In the genomic region with DNA sequence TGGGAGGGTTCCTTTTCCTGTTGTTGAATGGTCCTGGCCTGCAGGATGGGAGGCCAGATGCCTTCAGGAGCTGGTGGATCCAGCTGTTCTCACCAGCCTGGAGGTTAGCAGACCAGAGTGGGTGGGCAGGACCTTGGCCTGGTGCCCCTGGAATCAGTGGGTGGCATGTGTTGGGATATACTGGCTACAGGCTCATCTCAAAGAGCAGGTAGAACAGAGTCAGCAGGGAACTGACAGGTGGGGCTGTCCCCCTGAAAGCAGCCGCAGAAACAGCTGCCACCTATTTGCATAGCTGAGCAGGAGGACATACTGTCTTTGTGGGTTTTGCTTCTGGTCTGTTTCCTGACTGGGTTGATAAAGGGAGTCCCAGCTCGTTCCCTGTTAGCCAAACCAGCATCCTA, we compare ENCODE assay signal across 8 cellular contexts.
DNase-seq lines count a peak whose midpoint lies in the region; ATAC-seq and TF ChIP-seq lines count a peak whose summit lies in the region.

No MANE protein-coding gene starts in this region.

- no peak for TF ChIP-seq POLR2A in GM18505 (IDR thresholded peaks at IDR 0.05; ENCODE audit: borderline replicate concordance, extremely low read depth, insufficient read depth, insufficient read length)
- no peak for TF ChIP-seq POLR2A in ovary (IDR thresholded peaks at IDR 0.05)

- H3K4me2 ChIP-seq in PC-9: no peak overlapping the region

- H3K4me3 ChIP-seq in ovary: no peak overlapping the region
- H3K4me3 ChIP-seq in PC-9: no peak overlapping the region

- no peaks in the 10 kb centered on the region for H3K36me3 ChIP-seq in ovary
- no peaks in the 10 kb centered on the region for H3K36me3 ChIP-seq in PC-9 (ENCODE audit: low read depth)

- peak overlapping the region; percentile 51 for H3K27ac Mint-ChIP-seq in central memory CD8-positive, alpha-beta T cell (ENCODE audit: low read depth)

- POLR2A ChIA-PET in PC-9 (lab: Charles Lee; ENCODE audit: unreplicated experiment): no interaction called here

- H2AFZ ChIP-seq in PC-9: no peak overlapping the region

- CTCF ChIA-PET in PC-9 (lab: Charles Lee): interaction anchor here (0.6 kb wide), 1 partner anchor 213 kb away, joined by 6 read pairs; no protein-coding TSS in a partner anchor

- TF ChIP-seq CTCF in ovary (IDR thresholded peaks at IDR 0.05) (no peak), PC-9 (conservative IDR thresholded peaks at IDR 0.05) (no peak)

- H3K36me3 Mint-ChIP-seq in central memory CD8-positive, alpha-beta T cell (ENCODE audit: insufficient read depth): peaks cover 13% of the 10 kb centered on the region

- no peak overlapping the region for H3K27ac ChIP-seq in ovary
- no peak overlapping the region for H3K27ac ChIP-seq in PC-9

- ATAC-seq in GM18505 (IDR thresholded peaks at IDR 0.05; ENCODE audit: unreplicated experiment) (peak; percentile 72), GM21423 (IDR thresholded peaks at IDR 0.05; ENCODE audit: unreplicated experiment) (peak; percentile 81), HG03469 (IDR thresholded peaks at IDR 0.05; ENCODE audit: unreplicated experiment) (peak; percentile 65), left cardiac atrium (no peak)
- peak; percentile 60 for ATAC-seq in central memory CD8-positive, alpha-beta T cell (replicated peaks; ENCODE audit: extremely low read depth, poor library complexity, severe bottlenecking)

- no peaks in the 10 kb centered on the region for H3K79me2 ChIP-seq in PC-9 (ENCODE audit: low read depth)

- no peaks in the 10 kb centered on the region for H3K9me3 ChIP-seq in ovary
- no peaks in the 10 kb centered on the region for H3K9me3 ChIP-seq in PC-9 (ENCODE audit: insufficient read depth, low read depth)

- 0 out of 2 replicates have a peak, but pooled peaks cover 3% of the 10 kb centered on the region for H3F3A ChIP-seq in PC-9 (ENCODE audit: insufficient read depth, low read depth)

- no peak for TF ChIP-seq EP300 in ovary (IDR thresholded peaks at IDR 0.05)

- no peaks in the 10 kb centered on the region for H4K20me1 ChIP-seq in PC-9 (ENCODE audit: insufficient read depth)

- no TSS peak for BruUV-seq in PC-9 (replicated peaks; lab: Mats Ljungman, UMichigan)

- H3K4me3 Mint-ChIP-seq in central memory CD8-positive, alpha-beta T cell: no peak overlapping the region

- H3K9me2 ChIP-seq in PC-9 (ENCODE audit: insufficient read depth): no peaks in the 10 kb centered on the region

- H3K9me3 Mint-ChIP-seq in central memory CD8-positive, alpha-beta T cell: no peaks in the 10 kb centered on the region

- peaks cover 5% of the 10 kb centered on the region for H3K4me1 Mint-ChIP-seq in central memory CD8-positive, alpha-beta T cell

- H3K27me3 Mint-ChIP-seq in central memory CD8-positive, alpha-beta T cell: no peaks in the 10 kb centered on the region

- H3K4me1 ChIP-seq in ovary (ENCODE audit: insufficient read depth): peaks cover 9% of the 10 kb centered on the region
- H3K4me1 ChIP-seq in PC-9 (replicated peaks; ENCODE audit: insufficient read depth): no peaks in the 10 kb centered on the region

- no peak for DNase-seq in central memory CD8-positive, alpha-beta T cell (ENCODE audit: low spot score in 2 of 2)
- no peak for DNase-seq in ovary
- no peak for DNase-seq in left cardiac atrium
- DNase-seq in PC-9: no peak
- DNase-seq in dedifferentiated amniotic fluid mesenchymal stem cell (ENCODE audit: extremely low spot score): no peak

- WGBS in ovary, 3 donors: 53 to 89% (median 65%) methylated on average over 2 of the region's 2 CpGs

- intact Hi-C loops in ovary (cut with DNase I): no loop called here
- intact Hi-C loops in left cardiac atrium (cut with DNase I): no loop called here
- intact Hi-C loops in PC-9 (cut with micrococcal nuclease; ENCODE audit: unreplicated experiment): no loop called here

- no peaks in the 10 kb centered on the region for H3K27me3 ChIP-seq in ovary
- H3K27me3 ChIP-seq in PC-9 (ENCODE audit: insufficient read depth, low read depth): no peaks in the 10 kb centered on the region

Comparison
In these comparisons a context has a peak if more than half of its experiments do, and no peak if none do; other contexts are left out.
1. ATAC-seq: peak in GM18505 (single experiment), GM21423 (single experiment), HG03469 (single experiment) and central memory CD8-positive, alpha-beta T cell (single experiment); none in left cardiac atrium (0 of 2).